In genomic region chr1:14756617-14757259, GRCh38 we compare ENCODE assay signal across 26 cellular contexts.
DNase-seq lines count a peak whose midpoint lies in the region; ATAC-seq, FAIRE-seq and TF ChIP-seq lines count a peak whose summit lies in the region.
"Had no signal": no experiment of that assay in that cellular context is flagged by ENCODE, and none has a peak within 500 bp of the region (broad histone marks: within the 10 kb centered on the region; RNA-seq: fewer than 3 reads in every experiment).

No MANE protein-coding gene starts in this region.

- H2BK15ac ChIP-seq in IMR-90 (ENCODE audit: low read depth, low read length), result no peak overlapping the region

- H3K27ac ChIP-seq in IMR-90 (ENCODE audit: insufficient read depth, low read length) (no peak overlapping the region), K562 (ENCODE audit: extremely low read depth, low read depth, low read length) (no peak overlapping the region), upper lobe of left lung (no peak overlapping the region)
- H3K27ac ChIP-seq: brain microvascular endothelial cell, colonic mucosa, left lung, tibial nerve had no signal

- no peaks in the 10 kb centered on the region for H3K36me3 ChIP-seq in IMR-90 (ENCODE audit: control insufficient read depth, insufficient read depth, low read length)
- no peaks in the 10 kb centered on the region for H3K36me3 ChIP-seq in K562 (ENCODE audit: control insufficient read depth, insufficient read depth, low read length)
- H3K36me3 ChIP-seq in upper lobe of left lung, result no peaks in the 10 kb centered on the region
- H3K36me3 ChIP-seq in Caco-2 (ENCODE audit: control insufficient read depth, insufficient read depth, low read length), result no peaks in the 10 kb centered on the region
- H3K36me3 ChIP-seq: brain microvascular endothelial cell, colonic mucosa, left lung, MG63, pancreas, tibial nerve had no signal

- H2AFZ ChIP-seq in IMR-90 (replicated peaks; ENCODE audit: low read length, poor library complexity), result no peak overlapping the region
- H2AFZ ChIP-seq in K562 (ENCODE audit: low read depth, low read length), result no peak overlapping the region

- dilution Hi-C loops in IMR-90 (cut with HindIII; ENCODE audit: low sequenced_read_pairs, unreplicated experiment), result no loop called here

- TF ChIP-seq EP300 in K562 (IDR thresholded peaks at IDR 0.05; ENCODE audit: low read length) (no peak), upper lobe of left lung (IDR thresholded peaks at IDR 0.05) (no peak)

- H3K9me1 ChIP-seq in IMR-90 (ENCODE audit: insufficient read depth, low read length) (no peaks in the 10 kb centered on the region), K562 (ENCODE audit: control insufficient read depth, insufficient read depth, low read length) (no peaks in the 10 kb centered on the region)

- peak overlapping the region; percentile 42 for H3K4me2 ChIP-seq in IMR-90 (ENCODE audit: low read depth, low read length)
- no peak overlapping the region for H3K4me2 ChIP-seq in K562 (ENCODE audit: insufficient read depth, low read length)
- H3K4me2 ChIP-seq: SK-N-SH had no signal

- H3K4ac ChIP-seq in IMR-90 (ENCODE audit: low read depth, low read length), result no peak overlapping the region

- no peak for TF ChIP-seq CTCF in IMR-90 (conservative IDR thresholded peaks at IDR 0.05; ENCODE audit: low read depth, low read length)
- no peak for TF ChIP-seq CTCF in K562 (IDR thresholded peaks at IDR 0.05 in 2 of 3, conservative IDR thresholded peaks at IDR 0.05 in 1 of 3; ENCODE audit: insufficient read depth in 2 of 3, low read depth in 1 of 3, low read length in 3 of 3)
- no peak for TF ChIP-seq CTCF in upper lobe of left lung (IDR thresholded peaks at IDR 0.05)
- no peak for TF ChIP-seq CTCF in Caco-2 (IDR thresholded peaks at IDR 0.05; ENCODE audit: insufficient read depth in 1 of 2, low read depth in 1 of 2, low read length in 1 of 2, severe bottlenecking in 1 of 2, unreplicated experiment in 1 of 2)

- BruUV-seq in IMR-90 (replicated peaks; lab: Mats Ljungman, UMichigan) (no TSS peak), K562 (replicated peaks; lab: Mats Ljungman, UMichigan) (no TSS peak), Caco-2 (replicated peaks; lab: Mats Ljungman, UMichigan) (no TSS peak)

- no peak overlapping the region for H3K23ac ChIP-seq in IMR-90 (ENCODE audit: low read depth, low read length)

- H4K91ac ChIP-seq in IMR-90 (ENCODE audit: insufficient read depth, low read depth, low read length), result no peak overlapping the region

- H3K27me3 Mint-ChIP-seq in Caco-2 (ENCODE audit: insufficient read depth, unreplicated experiment), result peaks cover 10% of the 10 kb centered on the region

- H3K79me2 ChIP-seq in K562 (ENCODE audit: control insufficient read depth, insufficient read depth, low read length), result no peaks in the 10 kb centered on the region

- no peak overlapping the region for H3K4me3 ChIP-seq in IMR-90 (ENCODE audit: insufficient read depth, low read depth, low read length)
- H3K4me3 ChIP-seq in K562, result no peak overlapping the region
- no peak overlapping the region for H3K4me3 ChIP-seq in upper lobe of left lung
- H3K4me3 ChIP-seq in Caco-2 (ENCODE audit: low read depth, low read length), result no peak overlapping the region
- H3K4me3 ChIP-seq: colonic mucosa, left lung, MG63, pancreas, tibial nerve had no signal

- CTCF ChIA-PET in IMR-90 (lab: Yijun Ruan, JAX) (no interaction called here), K562 (lab: Yijun Ruan, JAX; ENCODE audit: low intra/inter-chr PET ratio) (no interaction called here), Caco-2 (lab: Charles Lee) (no interaction called here)

- no peak for FAIRE-seq in K562 (lab: Jason Lieb, UNC)
- FAIRE-seq: pancreas had no signal

- POLR2A ChIA-PET in IMR-90 (lab: Charles Lee; ENCODE audit: unreplicated experiment), result no interaction called here
- POLR2A ChIA-PET in K562 (lab: Yijun Ruan, JAX), result interaction anchor here (0.9 to 1.4 kb wide), 4 partner anchors 9 to 276 kb away, joined by 3 to 4 read pairs (median 3); no protein-coding TSS in a partner anchor
- POLR2A ChIA-PET in Caco-2 (lab: Charles Lee), result interaction anchor here (0.6 kb wide), 1 partner anchor 86 kb away, joined by 3 read pairs; no protein-coding TSS in a partner anchor

- H2AK9ac ChIP-seq in IMR-90 (replicated peaks; ENCODE audit: low read depth, low read length, poor library complexity), result no peak overlapping the region

- H2BK5ac ChIP-seq in IMR-90 (ENCODE audit: low read depth, low read length, poor library complexity, severe bottlenecking), result no peak overlapping the region

- H2BK120ac ChIP-seq in IMR-90 (ENCODE audit: low read depth, low read length), result no peak overlapping the region

- no peak overlapping the region for H4K8ac ChIP-seq in IMR-90 (ENCODE audit: low read depth in 2 of 2, low read length in 2 of 2)

- H3K4me3 Mint-ChIP-seq in Caco-2 (ENCODE audit: unreplicated experiment), result no peak overlapping the region
- H3K4me3 Mint-ChIP-seq: CD14-positive monocyte; natural killer cell; stimulated activated naive CD8-positive, alpha-beta T cell treated with anti-CD3 and anti-CD28 coated beads, Interleukin-15, amount 100 ng/mL, for 72 hours; T-helper 17 cell had no signal

- TF ChIP-seq RAD21 in IMR-90 (IDR thresholded peaks at IDR 0.05; ENCODE audit: low read length), result no peak
- TF ChIP-seq RAD21 in K562 (CRISPR knock-in tag; conservative IDR thresholded peaks at IDR 0.05 in 1 of 2, IDR thresholded peaks at IDR 0.05 in 1 of 2), result no peak

- no peaks in the 10 kb centered on the region; the same call in 1 of the 2 replicates for H3K9me3 ChIP-seq in IMR-90 (ENCODE audit: control insufficient read depth, insufficient read depth, low read length)
- H3K9me3 ChIP-seq in K562 (replicated peaks; ENCODE audit: control insufficient read depth, insufficient read depth, low read depth, low read length), result no peaks in the 10 kb centered on the region; the same call in none of the 2 replicates
- H3K9me3 ChIP-seq in upper lobe of left lung, result no peaks in the 10 kb centered on the region
- H3K9me3 ChIP-seq in Caco-2, result no peaks in the 10 kb centered on the region
- H3K9me3 ChIP-seq: colonic mucosa, left lung, MG63, pancreas, SK-N-SH had no signal

- H4K5ac ChIP-seq in IMR-90 (ENCODE audit: low read depth, low read length), result no peak overlapping the region

- no peaks in the 10 kb centered on the region for H3K79me1 ChIP-seq in IMR-90 (ENCODE audit: low read depth in 1 of 2, low read length in 2 of 2)

- H3K9ac ChIP-seq in IMR-90 (ENCODE audit: low read depth, low read length) (no peak overlapping the region), K562 (ENCODE audit: insufficient read depth in 1 of 2, low read depth in 2 of 2, low read length in 2 of 2) (no peak overlapping the region)
- H3K9ac ChIP-seq: SK-N-SH had no signal

- H4K20me1 ChIP-seq in IMR-90 (ENCODE audit: insufficient read depth, low read length) (no peaks in the 10 kb centered on the region; the same call in 1 of the 2 replicates), K562 (replicated peaks; ENCODE audit: control insufficient read depth, insufficient read depth, low read length) (no peaks in the 10 kb centered on the region)

- no peaks in the 10 kb centered on the region for H3K9me3 Mint-ChIP-seq in Caco-2 (ENCODE audit: unreplicated experiment)
- H3K9me3 Mint-ChIP-seq: natural killer cell; stimulated activated naive CD8-positive, alpha-beta T cell treated with anti-CD3 and anti-CD28 coated beads, Interleukin-15, amount 100 ng/mL, for 72 hours had no signal

- no peak overlapping the region for H2BK20ac ChIP-seq in IMR-90 (ENCODE audit: low read depth, low read length)

- in situ Hi-C loops in IMR-90 (cut with MboI; ENCODE audit: low sequenced_read_pairs), result no loop called here
- in situ Hi-C loops in K562 (cut with MboI), result no loop called here

- H3K4me1 Mint-ChIP-seq in Caco-2 (ENCODE audit: low read depth, unreplicated experiment), result no peaks in the 10 kb centered on the region
- H3K4me1 Mint-ChIP-seq: natural killer cell; stimulated activated naive CD8-positive, alpha-beta T cell treated with anti-CD3 and anti-CD28 coated beads, Interleukin-15, amount 100 ng/mL, for 72 hours; T-helper 17 cell had no signal

- H3K14ac ChIP-seq in IMR-90 (replicated peaks; ENCODE audit: low read depth, low read length), result no peak overlapping the region

- H3K27me3 ChIP-seq in IMR-90 (ENCODE audit: control insufficient read depth, insufficient read depth, low read length), result peaks cover 2% of the 10 kb centered on the region
- peaks cover 33 to 60% of the 10 kb centered on the region in 2 experiments for H3K27me3 ChIP-seq in K562 (ENCODE audit: control insufficient read depth in 2 of 2, insufficient read depth in 2 of 2, low read length in 2 of 2)
- no peaks in the 10 kb centered on the region for H3K27me3 ChIP-seq in upper lobe of left lung
- H3K27me3 ChIP-seq in Caco-2 (replicated peaks; ENCODE audit: control insufficient read depth, insufficient read depth, low read length), result no peaks in the 10 kb centered on the region
- H3K27me3 ChIP-seq: brain microvascular endothelial cell, colonic mucosa, left lung, MG63, tibial nerve had no signal

- DNase-seq in IMR-90 (peak; percentile 31), K562 (ENCODE audit: extremely low read depth in 1 of 4, low spot score in 3 of 4) (no peak), globus pallidus (ENCODE audit: low spot score) (peak; percentile 65), pons (ENCODE audit: low spot score) (peak; percentile 86), upper lobe of left lung (no peak), Caco-2 (no peak)
- no peak for DNase-seq in central memory CD4-positive, alpha-beta T cell
- DNase-seq: activated CD8-positive, alpha-beta memory T cell treated with anti-CD3 and anti-CD28 coated beads for 24 hours; activated naive CD4-positive, alpha-beta T cell treated with Interleukin-2 at 50 U/mL for 16 hours; activated T-cell treated with anti-CD3 and anti-CD28 coated beads, Interleukin-2, amount 50 U/mL, for 48 hours; brain microvascular endothelial cell; colonic mucosa; GOT3; head of caudate nucleus; left lung; MG63; natural killer cell; NCI-H1436; pancreas; SK-N-SH; stimulated activated naive CD8-positive, alpha-beta T cell treated with anti-CD3 and anti-CD28 coated beads, Interleukin-15, amount 100 ng/mL, for 72 hours; T-helper 17 cell had no signal

- intact Hi-C loops in IMR-90 (cut with micrococcal nuclease) (no loop called here), K562 (cut with micrococcal nuclease) (no loop called here), Caco-2 (cut with micrococcal nuclease; ENCODE audit: unreplicated experiment) (no loop called here)

- no peak overlapping the region for H2AK5ac ChIP-seq in IMR-90 (ENCODE audit: low read depth, low read length)

- no peak overlapping the region for H3K18ac ChIP-seq in IMR-90 (ENCODE audit: low read depth, low read length)

- no CpG with 5 or more reads among the region's 5 CpGs for WGBS in IMR-90 (ENCODE audit: extremely low coverage in 2 of 2, insufficient read length in 1 of 2), 2 experiments
- WGBS in K562 (ENCODE audit: insufficient coverage, low coverage, missing lambda C conversion rate), result 6% methylated on average over 5 of the region's 5 CpGs
- 56 to 60% methylated on average over 5 of the region's 5 CpGs for WGBS in upper lobe of left lung, 2 donors

- TF ChIP-seq POLR2A in IMR-90 (IDR thresholded peaks at IDR 0.05; ENCODE audit: low read depth, low read length) (no peak), K562 (conservative IDR thresholded peaks at IDR 0.05) (no peak), upper lobe of left lung (IDR thresholded peaks at IDR 0.05) (no peak)

- no peak overlapping the region for H3K27ac Mint-ChIP-seq in Caco-2 (ENCODE audit: unreplicated experiment)
- H3K27ac Mint-ChIP-seq: natural killer cell; stimulated activated naive CD8-positive, alpha-beta T cell treated with anti-CD3 and anti-CD28 coated beads, Interleukin-15, amount 100 ng/mL, for 72 hours; T-helper 17 cell had no signal

- H3K36me3 Mint-ChIP-seq in Caco-2 (ENCODE audit: insufficient read depth, unreplicated experiment), result no peaks in the 10 kb centered on the region
- H3K36me3 Mint-ChIP-seq: CD14-positive monocyte, natural killer cell had no signal

- H3K4me1 ChIP-seq in IMR-90 (ENCODE audit: control insufficient read depth, insufficient read depth, low read length) (peaks cover 3% of the 10 kb centered on the region; the same call in 1 of the 2 replicates), K562 (replicated peaks in 1 of 2; ENCODE audit: control insufficient read depth in 2 of 2, insufficient read depth in 2 of 2, low read length in 2 of 2) (no peaks in the 10 kb centered on the region; a peak in 1 of 5 replicates), upper lobe of left lung (no peaks in the 10 kb centered on the region), Caco-2 (no peaks in the 10 kb centered on the region)
- H3K4me1 ChIP-seq: colonic mucosa, left lung, pancreas had no signal

- H3K56ac ChIP-seq in IMR-90 (ENCODE audit: extremely low read depth, insufficient read depth, low read length), result no peak overlapping the region

- ATAC-seq in IMR-90 (ENCODE audit: low read depth) (peak; percentile 40), K562 (0 out of 3 replicates have a peak, but pooled peaks have one; percentile 20), upper lobe of left lung (ENCODE audit: low FRiP score in 2 of 2) (no peak), HG02571 (IDR thresholded peaks at IDR 0.05; ENCODE audit: unreplicated experiment) (no peak)
- ATAC-seq: natural killer cell; sciatic nerve; stimulated activated naive CD8-positive, alpha-beta T cell treated with anti-CD3 and anti-CD28 coated beads, Interleukin-15, amount 100 ng/mL, for 72 hours; T-helper 17 cell had no signal

Comparison
In these comparisons a context has a peak if more than half of its experiments do, and no peak if none do; other contexts are left out.
1. ATAC-seq: peak in IMR-90 (single experiment) and K562 (single experiment); none in upper lobe of left lung (0 of 2) and HG02571 (single experiment).
2. DNase-seq: peak in IMR-90 (single experiment), globus pallidus (single experiment) and pons (single experiment); none in K562 (0 of 4), upper lobe of left lung (0 of 2), central memory CD4-positive, alpha-beta T cell (single experiment) and Caco-2 (0 of 2).